23 cellular contexts compared by ENCODE assay signal in the genomic region with DNA sequence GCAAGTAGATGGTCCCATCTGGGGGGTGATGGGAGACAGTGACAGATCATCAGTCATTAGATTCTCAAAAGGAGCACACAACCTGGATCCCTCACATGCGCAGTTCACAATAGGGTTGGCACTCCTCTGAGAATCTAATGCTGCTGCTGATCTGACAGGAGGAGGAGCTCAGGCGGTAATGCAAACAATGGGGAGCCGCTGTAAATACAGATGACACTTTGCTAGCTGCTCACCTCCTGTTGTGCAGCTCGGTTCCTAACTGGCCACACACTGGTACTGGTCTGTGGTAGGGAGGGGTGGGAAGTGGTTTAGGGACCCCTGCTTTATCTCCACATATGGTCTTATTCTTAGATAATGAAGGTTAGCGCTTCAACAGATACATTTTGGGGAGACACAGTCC.
"Had no signal": no experiment of that assay in that cellular context is flagged by ENCODE, and none has a peak within 500 bp of the region (broad histone marks: within the 10 kb centered on the region; RNA-seq: fewer than 3 reads in every experiment).

No MANE protein-coding gene starts in this region.

- FAIRE-seq: RCC 7860 had no signal

- H3K27ac ChIP-seq: brain microvascular endothelial cell, cardiac muscle cell had no signal

- H3K36me3 ChIP-seq: brain microvascular endothelial cell, cardiac muscle cell had no signal

- DNase-seq: activated CD4-positive, alpha-beta T cell treated with anti-CD3 and anti-CD28 coated beads for 48 hours; activated CD4-positive, alpha-beta T cell treated with anti-CD3 and anti-CD28 coated beads, Interleukin-2, amount 50 U/mL, for 48 hours; activated CD4-positive, CD25-positive, alpha-beta regulatory T cell treated with anti-CD3 and anti-CD28 coated beads, Interleukin-2, amount 50 U/mL, for 72 hours; activated CD8-positive, alpha-beta memory T cell treated with anti-CD3 and anti-CD28 coated beads for 24 hours; activated gamma-delta T cell treated with Interleukin-2 at 50 U/mL for 16 hours; activated naive CD4-positive, alpha-beta T cell treated with anti-CD3 and anti-CD28 coated beads, Interleukin-2, amount 10 ng/mL, durations not matched to agents 7 days and 5 days; activated naive CD8-positive, alpha-beta T cell treated with anti-CD3 and anti-CD28 coated beads for 36 hours; activated T-cell treated with anti-CD3 and anti-CD28 coated beads, Interleukin-2, amount 50 U/mL, for 4 hours; brain microvascular endothelial cell; IMR-90; Kasumi-1; NCI-H1105 treated with DMSO at 0.1 percent for 48 hours; NCI-H187; NCI-H2171; NCI-H345; NCI-H510A treated with DMSO at 0.1 percent for 48 hours; NCI-H774; PC-3; SHP77 treated with DMSO at 0.1 percent for 48 hours had no signal

- H3K4me3 ChIP-seq: cardiac muscle cell had no signal

- H3K27me3 ChIP-seq: brain microvascular endothelial cell had no signal

- ATAC-seq: activated T-cell treated with anti-CD3 and anti-CD28 coated beads, Interleukin-2, amount 50 U/mL, for 4 hours; activated T-helper 17 cell treated with anti-CD3 and anti-CD28 coated beads, Interleukin-2, amount 50 U/mL, for 72 hours; PC-3; WTC11 had no signal
